In the genomic region with DNA sequence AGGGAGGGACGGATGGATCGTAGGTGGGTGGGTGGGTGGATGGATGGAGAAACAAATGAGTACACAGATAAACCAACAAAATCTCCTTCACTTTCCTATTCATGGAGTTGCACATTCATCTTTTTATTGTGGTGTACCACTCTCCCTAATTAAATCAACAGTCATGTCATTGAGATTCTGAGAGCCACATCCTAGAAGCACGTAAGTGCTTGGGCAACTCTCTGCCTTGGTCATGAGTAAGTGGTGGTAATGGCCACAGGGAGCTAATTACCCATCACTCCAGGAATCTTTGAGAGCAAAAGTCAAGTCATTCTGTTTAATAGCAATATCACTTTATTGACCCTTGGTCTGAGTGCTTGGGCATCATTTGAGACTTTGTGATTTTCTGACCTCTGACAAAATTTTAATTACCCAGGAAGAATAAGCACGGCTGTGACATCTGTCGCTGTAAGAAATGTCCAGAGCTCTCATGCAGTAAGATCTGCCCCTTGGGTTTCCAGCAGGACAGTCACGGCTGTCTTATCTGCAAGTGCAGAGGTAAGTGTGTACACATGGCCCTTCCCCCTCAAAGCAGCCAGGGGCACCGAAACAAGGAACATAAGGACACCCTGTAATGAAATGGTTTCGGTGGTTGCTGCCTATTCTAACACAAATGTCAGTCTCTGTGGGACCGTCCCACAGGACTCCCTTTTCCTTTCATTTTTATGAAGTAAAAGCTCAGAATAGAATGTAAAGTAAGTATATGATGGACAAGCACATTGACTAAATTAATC, we compare ENCODE assay signal across 13 cellular contexts.
DNase-seq lines count a peak whose midpoint lies in the region; ATAC-seq and TF ChIP-seq lines count a peak whose summit lies in the region.
"Had no signal": no experiment of that assay in that cellular context is flagged by ENCODE, and none has a peak within 500 bp of the region (broad histone marks: within the 10 kb centered on the region; RNA-seq: fewer than 3 reads in every experiment).

No MANE protein-coding gene starts in this region.

- ATAC-seq in GM19372 (IDR thresholded peaks at IDR 0.05; ENCODE audit: low read depth, unreplicated experiment), result peak; percentile 58
- ATAC-seq in HG03558 (IDR thresholded peaks at IDR 0.05; ENCODE audit: extremely low read depth, unreplicated experiment), result peak; percentile 56
- no peak for ATAC-seq in activated CD8-positive, alpha-beta memory T cell treated with anti-CD3 and anti-CD28 coated beads, Interleukin-2, amount 10 ng/mL, durations not matched to agents 7 days and 5 days

- CTCF ChIA-PET in activated CD8-positive, alpha-beta memory T cell treated with anti-CD3 and anti-CD28 coated beads, Interleukin-2, amount 10 ng/mL, durations not matched to agents 7 days and 5 days (lab: Charles Lee), result no interaction called here

- intact Hi-C loops in activated T-helper 2 cell treated with anti-CD3 and anti-CD28 coated beads, Interferon-gamma antibody, Interleukin-2, Interleukin-4, amounts not matched to agents 10 μg/mL and 5 μg/mL and 100 μg/mL, durations not matched to agents 14 hours and 24 hours and 36 hours (cut with micrococcal nuclease), result no loop called here

- H3K4me3 Mint-ChIP-seq in activated CD8-positive, alpha-beta memory T cell treated with anti-CD3 and anti-CD28 coated beads, Interleukin-2, amount 10 ng/mL, durations not matched to agents 7 days and 5 days, result no peak overlapping the region
- no peak overlapping the region for H3K4me3 Mint-ChIP-seq in activated T-helper 2 cell treated with anti-CD3 and anti-CD28 coated beads, Interferon-gamma antibody, Interleukin-2, Interleukin-4, amounts not matched to agents 10 μg/mL and 5 μg/mL and 100 μg/mL, durations not matched to agents 14 hours and 24 hours and 36 hours (ENCODE audit: low read depth)

- no peak overlapping the region for H3K4me3 ChIP-seq in fibroblast of mammary gland (ENCODE audit: control insufficient read depth, low read depth, low read length)
- H3K4me3 ChIP-seq: MG63 had no signal

- peak; percentile 47 for DNase-seq in DMS79 (lab: John Stamatoyannopoulos, UW)
- DNase-seq in fibroblast of mammary gland (ENCODE audit: low read depth), result peak; percentile 15
- DNase-seq in activated CD8-positive, alpha-beta memory T cell treated with anti-CD3 and anti-CD28 coated beads, Interleukin-2, amount 10 ng/mL, durations not matched to agents 7 days and 5 days, result no peak
- no peak for DNase-seq in middle frontal gyrus (ENCODE audit: extremely low spot score, low spot score)
- no peak for DNase-seq in activated T-helper 2 cell treated with anti-CD3 and anti-CD28 coated beads, Interferon-gamma antibody, Interleukin-2, Interleukin-4, amounts not matched to agents 10 μg/mL and 5 μg/mL and 100 μg/mL, durations not matched to agents 14 hours and 24 hours and 36 hours (ENCODE audit: low spot score)
- no peak for DNase-seq in activated effector memory CD4-positive, alpha-beta T cell treated with anti-CD3 and anti-CD28 coated beads, Interleukin-2, amount 50 U/mL, for 16 hours
- DNase-seq: activated T-cell treated with anti-CD3 and anti-CD28 coated beads, Interleukin-2, amount 50 U/mL, for 48 hours; MG63; NCI-H524 treated with DMSO at 0.1 percent for 48 hours; SHP77; WERI-Rb-1 had no signal

- no peaks in the 10 kb centered on the region for H3K9me3 Mint-ChIP-seq in activated CD8-positive, alpha-beta memory T cell treated with anti-CD3 and anti-CD28 coated beads, Interleukin-2, amount 10 ng/mL, durations not matched to agents 7 days and 5 days (ENCODE audit: low read depth)
- no peaks in the 10 kb centered on the region for H3K9me3 Mint-ChIP-seq in activated T-helper 2 cell treated with anti-CD3 and anti-CD28 coated beads, Interferon-gamma antibody, Interleukin-2, Interleukin-4, amounts not matched to agents 10 μg/mL and 5 μg/mL and 100 μg/mL, durations not matched to agents 14 hours and 24 hours and 36 hours

- H3K27ac Mint-ChIP-seq in activated CD8-positive, alpha-beta memory T cell treated with anti-CD3 and anti-CD28 coated beads, Interleukin-2, amount 10 ng/mL, durations not matched to agents 7 days and 5 days, result no peak overlapping the region
- no peak overlapping the region for H3K27ac Mint-ChIP-seq in activated T-helper 2 cell treated with anti-CD3 and anti-CD28 coated beads, Interferon-gamma antibody, Interleukin-2, Interleukin-4, amounts not matched to agents 10 μg/mL and 5 μg/mL and 100 μg/mL, durations not matched to agents 14 hours and 24 hours and 36 hours

- no peaks in the 10 kb centered on the region for H3K4me1 Mint-ChIP-seq in activated CD8-positive, alpha-beta memory T cell treated with anti-CD3 and anti-CD28 coated beads, Interleukin-2, amount 10 ng/mL, durations not matched to agents 7 days and 5 days
- no peaks in the 10 kb centered on the region for H3K4me1 Mint-ChIP-seq in activated T-helper 2 cell treated with anti-CD3 and anti-CD28 coated beads, Interferon-gamma antibody, Interleukin-2, Interleukin-4, amounts not matched to agents 10 μg/mL and 5 μg/mL and 100 μg/mL, durations not matched to agents 14 hours and 24 hours and 36 hours (ENCODE audit: low read depth)

- H3K36me3 Mint-ChIP-seq in activated CD8-positive, alpha-beta memory T cell treated with anti-CD3 and anti-CD28 coated beads, Interleukin-2, amount 10 ng/mL, durations not matched to agents 7 days and 5 days, result no peaks in the 10 kb centered on the region
- H3K36me3 Mint-ChIP-seq in activated T-helper 2 cell treated with anti-CD3 and anti-CD28 coated beads, Interferon-gamma antibody, Interleukin-2, Interleukin-4, amounts not matched to agents 10 μg/mL and 5 μg/mL and 100 μg/mL, durations not matched to agents 14 hours and 24 hours and 36 hours (ENCODE audit: low read depth), result no peaks in the 10 kb centered on the region

- TF ChIP-seq CTCF in fibroblast of mammary gland (conservative IDR thresholded peaks at IDR 0.05; ENCODE audit: control insufficient read depth, insufficient read depth, low read depth, low read length), result no peak

- no peaks in the 10 kb centered on the region for H3K27me3 Mint-ChIP-seq in activated CD8-positive, alpha-beta memory T cell treated with anti-CD3 and anti-CD28 coated beads, Interleukin-2, amount 10 ng/mL, durations not matched to agents 7 days and 5 days
- H3K27me3 Mint-ChIP-seq in activated T-helper 2 cell treated with anti-CD3 and anti-CD28 coated beads, Interferon-gamma antibody, Interleukin-2, Interleukin-4, amounts not matched to agents 10 μg/mL and 5 μg/mL and 100 μg/mL, durations not matched to agents 14 hours and 24 hours and 36 hours (ENCODE audit: low read depth), result no peaks in the 10 kb centered on the region

Comparison
In these comparisons a context has a peak if more than half of its experiments do, and no peak if none do; other contexts are left out.
1. DNase-seq: peak in DMS79 (single experiment) and fibroblast of mammary gland (single experiment); none in activated CD8-positive, alpha-beta memory T cell treated with anti-CD3 and anti-CD28 coated beads, Interleukin-2, amount 10 ng/mL, durations not matched to agents 7 days and 5 days (single experiment), middle frontal gyrus (single experiment), activated T-helper 2 cell treated with anti-CD3 and anti-CD28 coated beads, Interferon-gamma antibody, Interleukin-2, Interleukin-4, amounts not matched to agents 10 μg/mL and 5 μg/mL and 100 μg/mL, durations not matched to agents 14 hours and 24 hours and 36 hours (single experiment) and activated effector memory CD4-positive, alpha-beta T cell treated with anti-CD3 and anti-CD28 coated beads, Interleukin-2, amount 50 U/mL, for 16 hours (single experiment).